In genomic region chr19:17855333-17856152, GRCh38 we compare ENCODE assay signal across 1 cellular context.
TF ChIP-seq lines count a peak whose summit lies in the region.

No MANE protein-coding gene starts in this region.

TF ChIP-seq in GM12878, 131 proteins besides CTCF, POLR2A, EP300 and RAD21 (continued from another document):
- TF ChIP-seq RELA (IDR thresholded peaks at IDR 0.05; ENCODE audit: borderline replicate concordance, partially characterized antibody) (peak; percentile 64), RAD51 (IDR thresholded peaks at IDR 0.05) (no peak), RB1 (IDR thresholded peaks at IDR 0.05; ENCODE audit: borderline replicate concordance) (peak; percentile 78; the same call in 1 of the 2 replicates), PAX5 (IDR thresholded peaks at IDR 0.05; ENCODE audit: borderline replicate concordance, low read depth, low read length) (0 out of 2 replicates have a peak, but pooled peaks have one; percentile 20), ZNF207 (IDR thresholded peaks at IDR 0.05; ENCODE audit: borderline replicate concordance) (peak; percentile 51; the same call in 1 of the 2 replicates), MLLT1 (IDR thresholded peaks at IDR 0.05) (no peak), LARP7 (IDR thresholded peaks at IDR 0.05) (0 out of 2 replicates have a peak, but pooled peaks have one; percentile 54), SMC3 (IDR thresholded peaks at IDR 0.05; ENCODE audit: borderline replicate concordance, low read length) (peak; percentile 98), TCF12 (IDR thresholded peaks at IDR 0.05; ENCODE audit: low read depth, low read length) (0 out of 2 replicates have a peak, but pooled peaks have one; percentile 47), SMARCA5 (IDR thresholded peaks at IDR 0.05) (peak; percentile 57; the same call in 1 of the 2 replicates), CHD1 (IDR thresholded peaks at IDR 0.05; ENCODE audit: low read depth, low read length) (no peak), CREM (IDR thresholded peaks at IDR 0.05; ENCODE audit: low read depth) (no peak), CHD2 (IDR thresholded peaks at IDR 0.05; ENCODE audit: borderline replicate concordance, low read depth, low read length) (no peak), ASH2L (IDR thresholded peaks at IDR 0.05; ENCODE audit: borderline replicate concordance, low read depth) (no peak), PRDM15 (CRISPR knock-in tag; IDR thresholded peaks at IDR 0.05) (no peak), BHLHE40 (IDR thresholded peaks at IDR 0.05; ENCODE audit: borderline replicate concordance in 1 of 2, low read depth in 2 of 2, low read length in 1 of 2) (peak; percentile 35 to 48; a peak in 1 of 4 replicates), ZBED1 (IDR thresholded peaks at IDR 0.05; ENCODE audit: borderline replicate concordance) (no peak)
- TF ChIP-seq, protein P1, sequence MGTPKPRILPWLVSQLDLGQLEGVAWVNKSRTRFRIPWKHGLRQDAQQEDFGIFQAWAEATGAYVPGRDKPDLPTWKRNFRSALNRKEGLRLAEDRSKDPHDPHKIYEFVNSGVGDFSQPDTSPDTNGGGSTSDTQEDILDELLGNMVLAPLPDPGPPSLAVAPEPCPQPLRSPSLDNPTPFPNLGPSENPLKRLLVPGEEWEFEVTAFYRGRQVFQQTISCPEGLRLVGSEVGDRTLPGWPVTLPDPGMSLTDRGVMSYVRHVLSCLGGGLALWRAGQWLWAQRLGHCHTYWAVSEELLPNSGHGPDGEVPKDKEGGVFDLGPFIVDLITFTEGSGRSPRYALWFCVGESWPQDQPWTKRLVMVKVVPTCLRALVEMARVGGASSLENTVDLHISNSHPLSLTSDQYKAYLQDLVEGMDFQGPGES (IDR thresholded peaks at IDR 0.05): 0 out of 2 replicates have a peak, but pooled peaks have one; percentile 49
